In genomic region chr17:44188757-44189403, GRCh38 we compare ENCODE assay signal across 13 cellular contexts. TPM values are rescaled to one million over a fixed set of nuclear protein-coding genes. Genes with fewer than 3 reads are reported as not detected.
DNase-seq lines count a peak whose midpoint lies in the region; ATAC-seq and TF ChIP-seq lines count a peak whose summit lies in the region.
"Had no signal": no experiment of that assay in that cellular context is flagged by ENCODE, and none has a peak within 500 bp of the region (broad histone marks: within the 10 kb centered on the region; RNA-seq: fewer than 3 reads in every experiment).

No MANE protein-coding gene starts in this region.

- ATAC-seq in activated B cell treated with CpG ODN at 0.5 μM for 24 hours (ENCODE audit: low read depth) (no peak), HG03095 (IDR thresholded peaks at IDR 0.05; ENCODE audit: unreplicated experiment) (no peak)
- no peak for ATAC-seq in stimulated activated effector memory CD8-positive, alpha-beta T cell treated with anti-CD3 and anti-CD28 coated beads, Interleukin-12 subunit alpha, Interleukin-12 subunit beta, amount 100 ng/mL, for 72 hours

- H3K36me3 Mint-ChIP-seq in activated naive CD4-positive, alpha-beta T cell treated with anti-CD3 and anti-CD28 coated beads for 36 hours (ENCODE audit: low read depth), result peaks cover 11% of the 10 kb centered on the region
- peaks cover 55% of the 10 kb centered on the region for H3K36me3 Mint-ChIP-seq in activated B cell treated with CpG ODN at 0.5 μM for 24 hours (ENCODE audit: low read depth)
- H3K36me3 Mint-ChIP-seq in stimulated activated effector memory CD8-positive, alpha-beta T cell treated with anti-CD3 and anti-CD28 coated beads, Interleukin-12 subunit alpha, Interleukin-12 subunit beta, amount 100 ng/mL, for 72 hours, result peaks cover 74% of the 10 kb centered on the region

- peak overlapping the region; percentile 88 for H3K4me2 ChIP-seq in hepatocyte

- H3K27me3 Mint-ChIP-seq in activated naive CD4-positive, alpha-beta T cell treated with anti-CD3 and anti-CD28 coated beads for 36 hours (ENCODE audit: low read depth), result no peaks in the 10 kb centered on the region
- no peaks in the 10 kb centered on the region for H3K27me3 Mint-ChIP-seq in activated B cell treated with CpG ODN at 0.5 μM for 24 hours

- H3K27me3 ChIP-seq in hepatocyte, result no peaks in the 10 kb centered on the region
- H3K27me3 ChIP-seq in Peyer's patch, result no peaks in the 10 kb centered on the region
- no peaks in the 10 kb centered on the region for H3K27me3 ChIP-seq in uterus
- H3K27me3 ChIP-seq: tibial nerve had no signal

- H2AFZ ChIP-seq in hepatocyte, result no peak overlapping the region

- CTCF ChIA-PET in activated naive CD4-positive, alpha-beta T cell treated with anti-CD3 and anti-CD28 coated beads for 36 hours (lab: Charles Lee), result interaction anchor here (1.7 to 3.4 kb wide), 3 partner anchors 14 to 142 kb away, joined by 4 to 15 read pairs (median 6); no protein-coding TSS in a partner anchor
- CTCF ChIA-PET in activated B cell treated with CpG ODN at 0.5 μM for 24 hours (lab: Charles Lee), result interaction anchor here (0.7 kb wide), 1 partner anchor 140 kb away, joined by 3 read pairs; no protein-coding TSS in a partner anchor

- H3K4me1 ChIP-seq in hepatocyte (ENCODE audit: insufficient read depth), result peaks cover 20% of the 10 kb centered on the region
- peaks cover 0 to 34% (median 19%) of the 10 kb centered on the region in 4 donors for H3K4me1 ChIP-seq in Peyer's patch
- peaks cover 0 to 22% of the 10 kb centered on the region in 2 donors for H3K4me1 ChIP-seq in uterus

- no peak overlapping the region for H3K27ac ChIP-seq in hepatocyte
- peak overlapping the region in 1 of 4 donors; percentile 46 for H3K27ac ChIP-seq in Peyer's patch
- no peak overlapping the region for H3K27ac ChIP-seq in uterus

- peak overlapping the region; percentile 100 for H3K4me3 Mint-ChIP-seq in activated naive CD4-positive, alpha-beta T cell treated with anti-CD3 and anti-CD28 coated beads for 36 hours
- peak overlapping the region; percentile 99 for H3K4me3 Mint-ChIP-seq in activated B cell treated with CpG ODN at 0.5 μM for 24 hours
- H3K4me3 Mint-ChIP-seq in stimulated activated effector memory CD8-positive, alpha-beta T cell treated with anti-CD3 and anti-CD28 coated beads, Interleukin-12 subunit alpha, Interleukin-12 subunit beta, amount 100 ng/mL, for 72 hours, result peak overlapping the region; percentile 100

- WGBS in hepatocyte (ENCODE audit: low lambda C conversion rate, missing lambda C conversion rate), result 90% methylated on average over 11 of the region's 11 CpGs

- TF ChIP-seq POLR2A in Peyer's patch (IDR thresholded peaks at IDR 0.05) (no peak), uterus (IDR thresholded peaks at IDR 0.05) (no peak)

- POLR2A ChIA-PET in activated B cell treated with CpG ODN at 0.5 μM for 24 hours (lab: Charles Lee), result interaction anchor here (0.5 to 6.6 kb wide), 3 partner anchors 10 to 439 kb away, joined by 3 to 94 read pairs (median 6); partner anchors contain the start of gene ATXN7L3

- TF ChIP-seq CTCF in activated B cell treated with CpG ODN at 0.5 μM for 24 hours (IDR thresholded peaks at IDR 0.05) (no peak), hepatocyte (IDR thresholded peaks at IDR 0.05; ENCODE audit: poor library complexity) (no peak), Peyer's patch (IDR thresholded peaks at IDR 0.05) (no peak), uterus (IDR thresholded peaks at IDR 0.05) (no peak)

- DNase-seq in activated naive CD4-positive, alpha-beta T cell treated with anti-CD3 and anti-CD28 coated beads for 36 hours, result no peak
- DNase-seq in activated naive CD4-positive, alpha-beta T cell treated with anti-CD3 and anti-CD28 coated beads, Interleukin-2, amount 50 U/mL, for 16 hours, result no peak
- DNase-seq in activated B cell treated with CpG ODN at 0.5 μM for 24 hours, result no peak
- no peak for DNase-seq in hepatocyte (ENCODE audit: low spot score)
- no peak for DNase-seq in stimulated activated effector memory CD8-positive, alpha-beta T cell treated with anti-CD3 and anti-CD28 coated beads, Interleukin-12 subunit alpha, Interleukin-12 subunit beta, amount 100 ng/mL, for 72 hours (ENCODE audit: low spot score in 2 of 2)
- no peak for DNase-seq in Peyer's patch
- no peak for DNase-seq in uterus
- DNase-seq: GDM1, hippocampal formation, NCI-H1417 had no signal

- H3K36me3 ChIP-seq in hepatocyte (replicated peaks; ENCODE audit: insufficient read depth, low read depth), result no peaks in the 10 kb centered on the region
- H3K36me3 ChIP-seq in Peyer's patch, result peaks cover 0 to 37% (median 0%) of the 10 kb centered on the region in 3 donors
- H3K36me3 ChIP-seq in uterus, result no peaks in the 10 kb centered on the region

- H3K4me3 ChIP-seq in hepatocyte (no peak overlapping the region), Peyer's patch (no peak overlapping the region), uterus (no peak overlapping the region)

- H3K4me1 Mint-ChIP-seq in activated naive CD4-positive, alpha-beta T cell treated with anti-CD3 and anti-CD28 coated beads for 36 hours (ENCODE audit: low read depth), result peaks cover 34% of the 10 kb centered on the region
- H3K4me1 Mint-ChIP-seq in activated B cell treated with CpG ODN at 0.5 μM for 24 hours, result peaks cover 41% of the 10 kb centered on the region
- H3K4me1 Mint-ChIP-seq in stimulated activated effector memory CD8-positive, alpha-beta T cell treated with anti-CD3 and anti-CD28 coated beads, Interleukin-12 subunit alpha, Interleukin-12 subunit beta, amount 100 ng/mL, for 72 hours, result peaks cover 51% of the 10 kb centered on the region

- no peaks in the 10 kb centered on the region for H4K20me1 ChIP-seq in hepatocyte (ENCODE audit: insufficient read depth, poor library complexity, severe bottlenecking)

- no peak overlapping the region for H3K27ac Mint-ChIP-seq in activated naive CD4-positive, alpha-beta T cell treated with anti-CD3 and anti-CD28 coated beads for 36 hours
- no peak overlapping the region for H3K27ac Mint-ChIP-seq in activated B cell treated with CpG ODN at 0.5 μM for 24 hours
- H3K27ac Mint-ChIP-seq in stimulated activated effector memory CD8-positive, alpha-beta T cell treated with anti-CD3 and anti-CD28 coated beads, Interleukin-12 subunit alpha, Interleukin-12 subunit beta, amount 100 ng/mL, for 72 hours, result peak overlapping the region; percentile 98

- no peaks in the 10 kb centered on the region for H3K9me3 ChIP-seq in hepatocyte (ENCODE audit: low read depth)
- no peaks in the 10 kb centered on the region for H3K9me3 ChIP-seq in Peyer's patch
- no peaks in the 10 kb centered on the region for H3K9me3 ChIP-seq in uterus
- H3K9me3 ChIP-seq: tibial nerve had no signal

- peaks cover 42% of the 10 kb centered on the region for H3K79me2 ChIP-seq in hepatocyte

- intact Hi-C loops in activated naive CD4-positive, alpha-beta T cell treated with anti-CD3 and anti-CD28 coated beads for 36 hours (cut with micrococcal nuclease), result no loop called here
- intact Hi-C loops in activated B cell treated with CpG ODN at 0.5 μM for 24 hours (cut with micrococcal nuclease), result no loop called here
- intact Hi-C loops in uterus (cut with DNase I; ENCODE audit: low total_unique reads), result no loop called here

- no peaks in the 10 kb centered on the region for H3K9me3 Mint-ChIP-seq in activated naive CD4-positive, alpha-beta T cell treated with anti-CD3 and anti-CD28 coated beads for 36 hours
- no peaks in the 10 kb centered on the region for H3K9me3 Mint-ChIP-seq in activated B cell treated with CpG ODN at 0.5 μM for 24 hours
- H3K9me3 Mint-ChIP-seq in stimulated activated effector memory CD8-positive, alpha-beta T cell treated with anti-CD3 and anti-CD28 coated beads, Interleukin-12 subunit alpha, Interleukin-12 subunit beta, amount 100 ng/mL, for 72 hours, result no peaks in the 10 kb centered on the region

- no peaks in the 10 kb centered on the region for H3K9me2 ChIP-seq in hepatocyte (replicated peaks; ENCODE audit: insufficient read depth)

RNA-seq across cellular contexts. Expression of gene TMUB2, which starts 2.1 kb away (rescaled TPM):
- total RNA-seq in activated naive CD4-positive, alpha-beta T cell treated with anti-CD3 and anti-CD28 coated beads for 36 hours, result 10 to 100 TPM; 21.2 to 22.9 TPM
- 32.3 and 36.0 TPM in 2 replicates for total RNA-seq in activated B cell treated with CpG ODN at 0.5 μM for 24 hours
- total RNA-seq in hepatocyte, result 27.7 and 31.3 TPM in 2 replicates
- 46.8 and 54.6 TPM in 2 replicates for polyA plus RNA-seq in hepatocyte
- 10 to 100 TPM; 19.8 to 66.6 (median 52.7) TPM for total RNA-seq in Peyer's patch
- total RNA-seq in uterus, result 10 to 100 TPM in 3 of 4 donors, 1 to 10 TPM in 1; 7.4 to 41.8 (median 32.6) TPM

RNA-seq across cellular contexts. Expression of gene ATXN7L3, which starts 10.8 kb away (rescaled TPM):
- total RNA-seq in activated naive CD4-positive, alpha-beta T cell treated with anti-CD3 and anti-CD28 coated beads for 36 hours, result 10 to 100 TPM; 53.3 to 53.9 TPM
- total RNA-seq in activated B cell treated with CpG ODN at 0.5 μM for 24 hours (92.0 and 103 TPM in 2 replicates), hepatocyte (64.0 and 64.3 TPM in 2 replicates), Peyer's patch (10 to 100 TPM; 51.7 to 92.6 (median 65.7) TPM), uterus (10 to 100 TPM in 3 of 4 donors, 1 to 10 TPM in 1; 4.6 to 98.4 (median 36.2) TPM)
- 28.7 and 29.2 TPM in 2 replicates for polyA plus RNA-seq in hepatocyte

RNA-seq across cellular contexts. Expression of gene ASB16, which starts 18.4 kb away (rescaled TPM):
- total RNA-seq in activated naive CD4-positive, alpha-beta T cell treated with anti-CD3 and anti-CD28 coated beads for 36 hours, result under 1 TPM in 1 of 2 experiments, not detected in 1; 0.12 TPM
- total RNA-seq in activated B cell treated with CpG ODN at 0.5 μM for 24 hours (not detected in 2 replicates), hepatocyte (0.23 TPM in 1 of 2 replicates, not detected in the other), Peyer's patch (under 1 TPM in 1 of 4 donors, not detected in 3; 0.57 TPM), uterus (1 to 10 TPM in 2 of 4 donors, under 1 TPM in 1, not detected in 1; 0.14 to 2.3 (median 1.3) TPM)
- polyA plus RNA-seq in hepatocyte, result 0.71 and 2.0 TPM in 2 replicates
- total RNA-seq: lung microvascular endothelial cell had no signal

RNA-seq across cellular contexts. Expression of gene UBTF, which starts 30.6 kb away (rescaled TPM):
- 10 to 100 TPM; 91.8 to 92.6 TPM for total RNA-seq in activated naive CD4-positive, alpha-beta T cell treated with anti-CD3 and anti-CD28 coated beads for 36 hours
- 139 and 146 TPM in 2 replicates for total RNA-seq in activated B cell treated with CpG ODN at 0.5 μM for 24 hours
- 35.0 and 38.9 TPM in 2 replicates for total RNA-seq in hepatocyte
- 37.2 and 41.1 TPM in 2 replicates for polyA plus RNA-seq in hepatocyte
- total RNA-seq in Peyer's patch, result 100 to 1,000 TPM in 1 of 4 donors, 10 to 100 TPM in 3; 58.4 to 167 (median 77.7) TPM
- 100 to 1,000 TPM in 1 of 4 donors, 10 to 100 TPM in 3; 17.4 to 124 (median 72.9) TPM for total RNA-seq in uterus

RNA-seq across cellular contexts. Expression of gene HROB, which starts 47.1 kb away (rescaled TPM):
- total RNA-seq in activated naive CD4-positive, alpha-beta T cell treated with anti-CD3 and anti-CD28 coated beads for 36 hours, result 10 to 100 TPM; 16.9 to 17.6 TPM
- 2.2 and 5.0 TPM in 2 replicates for total RNA-seq in activated B cell treated with CpG ODN at 0.5 μM for 24 hours
- total RNA-seq in hepatocyte, result 1.8 and 2.0 TPM in 2 replicates
- 5.7 and 5.9 TPM in 2 replicates for polyA plus RNA-seq in hepatocyte
- total RNA-seq in Peyer's patch, result 1 to 10 TPM in 3 of 4 donors, under 1 TPM in 1; 0.53 to 5.8 (median 1.6) TPM
- total RNA-seq in uterus, result 1 to 10 TPM in 2 of 4 donors, not detected in 2; 1.6 to 2.4 TPM
